In genomic region chr19:4061178-4061682, GRCh38 we compare ENCODE assay signal across 8 cellular contexts. TPM values are rescaled to one million over a fixed set of nuclear protein-coding genes. Genes with fewer than 3 reads are reported as not detected.
DNase-seq lines count a peak whose midpoint lies in the region; ATAC-seq and FAIRE-seq lines count a peak whose summit lies in the region.

No MANE protein-coding gene starts in this region.

- peak; percentile 81 for DNase-seq in GM23248
- peak; percentile 38 for DNase-seq in T1000 (lab: John Stamatoyannopoulos, UW)
- peak; percentile 50 for DNase-seq in glomerular visceral epithelial cell (ENCODE audit: extremely low spot score)
- no peak for DNase-seq in NCI-H2227 (lab: John Stamatoyannopoulos, UW; ENCODE audit: unreplicated experiment)
- no peak for DNase-seq in RCC 7860 (ENCODE audit: low spot score)

- H3K36me3 ChIP-seq in GM23248 (ENCODE audit: low read depth) = no peaks in the 10 kb centered on the region

- no peaks in the 10 kb centered on the region for H3K27me3 ChIP-seq in GM23248 (replicated peaks; ENCODE audit: insufficient read depth)

- FAIRE-seq in RCC 7860 (lab: Jason Lieb, UNC) = no peak

- H3K4me2 ChIP-seq in GM23248 (ENCODE audit: unreplicated experiment) = peak overlapping the region; percentile 77

- peaks cover 88% of the 10 kb centered on the region for H3K79me2 ChIP-seq in GM23248 (ENCODE audit: insufficient read depth)

- no peaks in the 10 kb centered on the region for H3K9me2 ChIP-seq in GM23248 (ENCODE audit: insufficient read depth)

- no peak for ATAC-seq in GM21717 (IDR thresholded peaks at IDR 0.05; ENCODE audit: unreplicated experiment)
- no peak for ATAC-seq in HG03432 (IDR thresholded peaks at IDR 0.05; ENCODE audit: unreplicated experiment)

- peak overlapping the region; percentile 85 for H3K9ac ChIP-seq in GM23248

- peaks cover 51% of the 10 kb centered on the region for H3K4me1 ChIP-seq in GM23248 (ENCODE audit: insufficient read depth)

- peaks cover 3% of the 10 kb centered on the region; the same call in 1 of the 2 replicates for H4K20me1 ChIP-seq in GM23248 (ENCODE audit: insufficient read depth)

- H3K27ac ChIP-seq in GM23248 = peak overlapping the region; percentile 95
- H3K27ac ChIP-seq in skin epidermis = peak overlapping the region; percentile 27 to 100 (median 97)

- H3F3A ChIP-seq in GM23248 (ENCODE audit: insufficient read depth) = peaks cover 15% of the 10 kb centered on the region

- 9 to 18% methylated on average over 8 to 22 of the region's 23 CpGs for WGBS in GM23248 (ENCODE audit: low coverage in 1 of 2, low lambda C conversion rate in 2 of 2, missing lambda C conversion rate in 2 of 2), 2 experiments

- no peak overlapping the region for H2AFZ ChIP-seq in GM23248

- H3K9me3 ChIP-seq in GM23248 (ENCODE audit: low read depth) = no peaks in the 10 kb centered on the region

- H3K4me3 ChIP-seq in GM23248 = peak overlapping the region; percentile 82
- H3K4me3 ChIP-seq in skin epidermis = peak overlapping the region; percentile 13 to 100 (median 26)

- in situ Hi-C loops in GM23248 (cut with MboI) = no loop called here

RNA-seq across cellular contexts. Expression of gene ZBTB7A, which starts 5.5 kb away (rescaled TPM):
- total RNA-seq in GM23248 (2014; rRNA removed; shearing (Covaris generic)) = 33.6 and 41.3 TPM in 2 replicates
- 17.8 and 20.6 TPM in 2 replicates for polyA plus RNA-seq in GM23248 (2016; fragmentation: Nextera tagmentation; extraction: Ambion mirVana)

RNA-seq across cellular contexts. Expression of gene PIAS4, which starts 53.7 kb away (rescaled TPM):
- total RNA-seq in GM23248 (2014; rRNA removed; shearing (Covaris generic)) = 16.8 and 21.0 TPM in 2 replicates
- polyA plus RNA-seq in GM23248 (2016; fragmentation: Nextera tagmentation; extraction: Ambion mirVana) = 6.9 and 9.1 TPM in 2 replicates

Comparison
In these comparisons a context has a peak if more than half of its experiments do, and no peak if none do; other contexts are left out.
1. DNase-seq: peak in GM23248 (single experiment), T1000 (single experiment) and glomerular visceral epithelial cell (single experiment); none in NCI-H2227 (single experiment) and RCC 7860 (single experiment).